ENCODE assay signal across 8 cellular contexts in genomic region chr3:75643031-75643800, GRCh38. TPM values are rescaled to one million over a fixed set of nuclear protein-coding genes. Genes with fewer than 3 reads are reported as not detected.
DNase-seq lines count a peak whose midpoint lies in the region; ATAC-seq and TF ChIP-seq lines count a peak whose summit lies in the region.
"Not testable (repeated sequence)": the region's sequence is repeated elsewhere in the genome, so short reads cannot be mapped to it uniquely, and the experiment has no call there.

No MANE protein-coding gene starts in this region.

- H2AFZ ChIP-seq in OCI-LY1 (ENCODE audit: low read length); neural cell (ENCODE audit: low read depth, low read length): not testable (repeated sequence)

- intact Hi-C loops in heart right ventricle (cut with DNase I), result loop anchor here in 4 of 10 donors (2.0 to 10.0 kb wide), 3 partner anchors 208 to 350 kb away; no protein-coding TSS in a partner anchor
- intact Hi-C loops in thyroid gland (cut with DNase I), result not testable (repeated sequence)

- H3K79me2 ChIP-seq in OCI-LY1 (ENCODE audit: insufficient read depth, low read length); neural cell (replicated peaks; ENCODE audit: insufficient read depth, low read length): not testable (repeated sequence)

- TF ChIP-seq POLR2A in thyroid gland (IDR thresholded peaks at IDR 0.05), result not testable (repeated sequence)

- not testable (repeated sequence) for H3K27me3 Mint-ChIP-seq in CD8-positive, alpha-beta memory T cell; activated T-cell treated with anti-CD3 and anti-CD28 coated beads, Interleukin-2, amount 50 U/mL, for 4 hours (ENCODE audit: low read depth)

- POLR2A ChIA-PET in CD8-positive, alpha-beta memory T cell (lab: Charles Lee), result not testable (repeated sequence)

- TF ChIP-seq RAD21 in neural cell (conservative IDR thresholded peaks at IDR 0.05), result peak; percentile 75

- H3K4me1 ChIP-seq in CD8-positive, alpha-beta memory T cell (ENCODE audit: insufficient read depth, low read length); OCI-LY1 (ENCODE audit: insufficient read depth, low read length, severe bottlenecking); thyroid gland: not testable (repeated sequence)
- H3K4me1 ChIP-seq in heart right ventricle, result peaks cover 0 to 18% (median 4%) of the 10 kb centered on the region in 9 donors

- H3K27ac Mint-ChIP-seq in CD8-positive, alpha-beta memory T cell, result peak overlapping the region in 1 of 8 donors; percentile 77

- peak in 2 of 5 donors; percentile 10 to 13 for DNase-seq in CD8-positive, alpha-beta memory T cell
- DNase-seq in H4 (ENCODE audit: low spot score) (peak; percentile 26), choroid plexus epithelial cell (ENCODE audit: low read depth) (peak; percentile 73), thyroid gland (peak in 1 of 2 donors; percentile 23)
- not testable (repeated sequence) for DNase-seq in activated T-cell treated with anti-CD3 and anti-CD28 coated beads, Interleukin-2, amount 50 U/mL, for 4 hours; heart right ventricle

- not testable (repeated sequence) for H3K9me3 Mint-ChIP-seq in CD8-positive, alpha-beta memory T cell; activated T-cell treated with anti-CD3 and anti-CD28 coated beads, Interleukin-2, amount 50 U/mL, for 4 hours

- H3K36me3 ChIP-seq in CD8-positive, alpha-beta memory T cell (ENCODE audit: insufficient read depth, low read length); OCI-LY1 (ENCODE audit: insufficient read depth, low read length); heart right ventricle; neural cell (ENCODE audit: insufficient read depth, low read length); thyroid gland: not testable (repeated sequence)

- H3K9ac ChIP-seq in OCI-LY1 (ENCODE audit: low read length); neural cell (ENCODE audit: low read length): not testable (repeated sequence)

- not testable (repeated sequence) for H3K9me2 ChIP-seq in OCI-LY1 (ENCODE audit: low read depth, low read length); neural cell (ENCODE audit: insufficient read depth, low read length)

- not testable (repeated sequence) for H3K4me2 ChIP-seq in OCI-LY1 (ENCODE audit: low read length); neural cell (ENCODE audit: low read length)

- CTCF ChIA-PET in CD8-positive, alpha-beta memory T cell (lab: Charles Lee), result not testable (repeated sequence)

- H3K4me3 Mint-ChIP-seq in CD8-positive, alpha-beta memory T cell, result peak overlapping the region; percentile 29 to 85 (median 54)
- H3K4me3 Mint-ChIP-seq in activated T-cell treated with anti-CD3 and anti-CD28 coated beads, Interleukin-2, amount 50 U/mL, for 4 hours, result peak overlapping the region; percentile 39

- not testable (repeated sequence) for H3K36me3 Mint-ChIP-seq in CD8-positive, alpha-beta memory T cell; activated T-cell treated with anti-CD3 and anti-CD28 coated beads, Interleukin-2, amount 50 U/mL, for 4 hours (ENCODE audit: insufficient read depth)

- peaks cover 5 to 21% (median 11%) of the 10 kb centered on the region in 3 donors for H3K4me1 Mint-ChIP-seq in CD8-positive, alpha-beta memory T cell
- peaks cover 15% of the 10 kb centered on the region for H3K4me1 Mint-ChIP-seq in activated T-cell treated with anti-CD3 and anti-CD28 coated beads, Interleukin-2, amount 50 U/mL, for 4 hours (ENCODE audit: low read depth)

- ATAC-seq in activated T-cell treated with anti-CD3 and anti-CD28 coated beads, Interleukin-2, amount 50 U/mL, for 4 hours; heart right ventricle: not testable (repeated sequence)

- not testable (repeated sequence) for H3K9me3 ChIP-seq in CD8-positive, alpha-beta memory T cell (ENCODE audit: low read length); OCI-LY1 (ENCODE audit: low read length); heart right ventricle; neural cell (ENCODE audit: low read length); thyroid gland

- not testable (repeated sequence) for H3F3A ChIP-seq in OCI-LY1 (ENCODE audit: insufficient read depth, low read length); neural cell (ENCODE audit: insufficient read depth, low read length, poor library complexity, severe bottlenecking)

- H3K27me3 ChIP-seq in CD8-positive, alpha-beta memory T cell (ENCODE audit: insufficient read depth, low read length, poor library complexity, severe bottlenecking); OCI-LY1 (ENCODE audit: insufficient read depth, low read length); heart right ventricle; neural cell (ENCODE audit: insufficient read depth, low read depth, low read length); thyroid gland: not testable (repeated sequence)

- WGBS in heart right ventricle, 2 donors, result 19 to 26% methylated on average over 20 of the region's 20 CpGs
- WGBS in thyroid gland, 2 donors, result 15 to 18% methylated on average over 18 to 20 of the region's 20 CpGs

- TF ChIP-seq CTCF in OCI-LY1 (IDR thresholded peaks at IDR 0.05; ENCODE audit: low read length) (peak; percentile 50), choroid plexus epithelial cell (conservative IDR thresholded peaks at IDR 0.05; ENCODE audit: low read depth, low read length) (peak; percentile 50), heart right ventricle (IDR thresholded peaks at IDR 0.05) (peak; percentile 50 to 66 (median 58)), neural cell (IDR thresholded peaks at IDR 0.05; ENCODE audit: poor library complexity, severe bottlenecking) (peak; percentile 79), thyroid gland (IDR thresholded peaks at IDR 0.05) (peak in 4 of 6 experiments; percentile 38 to 66 (median 58))

- H3K27ac ChIP-seq in CD8-positive, alpha-beta memory T cell (ENCODE audit: low read depth, low read length); OCI-LY1 (ENCODE audit: low read depth, low read length, poor library complexity, severe bottlenecking); heart right ventricle; neural cell (ENCODE audit: low read length); thyroid gland: not testable (repeated sequence)

- not testable (repeated sequence) for TF ChIP-seq EP300 in neural cell (conservative IDR thresholded peaks at IDR 0.05; ENCODE audit: poor library complexity, severe bottlenecking)

- not testable (repeated sequence) for H3K4me3 ChIP-seq in CD8-positive, alpha-beta memory T cell (ENCODE audit: low read length); OCI-LY1 (ENCODE audit: low read depth, low read length, poor library complexity, severe bottlenecking); neural cell (ENCODE audit: low read length); thyroid gland (replicated peaks in 1 of 3)
- H3K4me3 ChIP-seq in choroid plexus epithelial cell (ENCODE audit: low read depth, low read length) (peak overlapping the region; percentile 23), heart right ventricle (peak overlapping the region in 2 of 10 donors; percentile 20 to 32)

- not testable (repeated sequence) for H4K20me1 ChIP-seq in OCI-LY1 (ENCODE audit: insufficient read depth, low read length); neural cell (ENCODE audit: insufficient read depth)

TF ChIP-seq in neural cell, 6 proteins besides CTCF, POLR2A, EP300 and RAD21:
- peak; percentile 69 for TF ChIP-seq SMC3 (conservative IDR thresholded peaks at IDR 0.05; ENCODE audit: poor library complexity)

RNA-seq across cellular contexts. Expression of gene FRG2C, which starts 20.9 kb away (rescaled TPM):
- total RNA-seq in CD8-positive, alpha-beta memory T cell, result not detected
- not detected for polyA plus RNA-seq in CD8-positive, alpha-beta memory T cell
- not detected in 2 replicates for total RNA-seq in H4 (2014; rRNA removed; shearing (Covaris generic))
- total RNA-seq in activated T-cell treated with anti-CD3 and anti-CD28 coated beads, Interleukin-2, amount 50 U/mL, for 4 hours, result not detected
- not detected for total RNA-seq in heart right ventricle
- not detected for polyA plus RNA-seq in heart right ventricle
- not detected in 2 replicates for polyA plus RNA-seq in neural cell
- polyA minus RNA-seq in neural cell, result not detected in 2 replicates
- total RNA-seq in thyroid gland, result not detected
